In the genomic region with DNA sequence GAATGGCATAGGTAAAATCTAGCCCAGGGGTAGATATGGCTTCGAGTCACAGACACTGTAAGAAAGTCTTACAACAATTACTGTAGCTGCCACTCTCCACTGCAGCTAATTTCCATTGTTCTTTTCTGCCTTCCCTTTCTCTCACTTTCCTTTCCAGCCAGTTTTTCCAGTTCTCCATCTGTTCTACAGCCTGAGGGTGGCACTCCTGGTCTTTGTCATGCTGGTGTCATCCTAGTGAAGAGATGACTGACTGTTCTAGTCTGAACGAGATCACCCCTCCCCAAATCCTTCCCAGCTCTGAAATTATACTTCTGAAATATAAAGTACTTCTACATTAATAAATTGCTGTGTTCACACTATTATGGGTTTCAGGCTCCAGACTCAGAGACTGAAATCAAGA, we compare ENCODE assay signal across 14 cellular contexts.
DNase-seq lines count a peak whose midpoint lies in the region; ATAC-seq and TF ChIP-seq lines count a peak whose summit lies in the region.
"Had no signal": no experiment of that assay in that cellular context is flagged by ENCODE, and none has a peak within 500 bp of the region (broad histone marks: within the 10 kb centered on the region; RNA-seq: fewer than 3 reads in every experiment).

No MANE protein-coding gene starts in this region.

- DNase-seq in SIG-M5 treated with dmso at 0.1 percent for 504 hours (lab: John Stamatoyannopoulos, UW; ENCODE audit: unreplicated experiment) (peak; percentile 3), SIG-M5 (lab: John Stamatoyannopoulos, UW) (no peak), NCI-H69 (lab: John Stamatoyannopoulos, UW) (peak; percentile 10), epithelial cell of esophagus (ENCODE audit: low read depth) (peak; percentile 95), NCI-H187 (lab: John Stamatoyannopoulos, UW) (no peak)
- no peak for DNase-seq in stimulated activated CD4-positive, alpha-beta T cell treated with anti-CD3 and anti-CD28 coated beads, Interleukin-4, amount 100 ng/mL, for 24 hours
- DNase-seq in activated CD4-positive, CD25-positive, alpha-beta regulatory T cell treated with anti-CD3 and anti-CD28 coated beads, Interleukin-2, amount 50 U/mL, for 72 hours, result no peak
- DNase-seq: activated CD4-positive, alpha-beta T cell treated with anti-CD3 and anti-CD28 coated beads, Interleukin-2, amount 50 U/mL, for 48 hours; aorta; dermis blood vessel endothelial cell; DMS79 treated with DMSO at 0.1 percent for 48 hours; KG1 had no signal

- TF ChIP-seq CTCF in epithelial cell of esophagus (IDR thresholded peaks at IDR 0.05; ENCODE audit: insufficient read depth, low read depth, low read length, missing control alignments), result peak; percentile 51

- no peak for ATAC-seq in GM19467 (IDR thresholded peaks at IDR 0.05; ENCODE audit: unreplicated experiment)

- H3K4me3 ChIP-seq in epithelial cell of esophagus (ENCODE audit: low read length), result no peak overlapping the region
- H3K4me3 ChIP-seq: tibial nerve had no signal

Comparison
In these comparisons a context has a peak if more than half of its experiments do, and no peak if none do; other contexts are left out.
1. DNase-seq: peak in SIG-M5 treated with dmso at 0.1 percent for 504 hours (single experiment), NCI-H69 (single experiment) and epithelial cell of esophagus (single experiment); none in SIG-M5 (single experiment), stimulated activated CD4-positive, alpha-beta T cell treated with anti-CD3 and anti-CD28 coated beads, Interleukin-4, amount 100 ng/mL, for 24 hours (single experiment), NCI-H187 (0 of 2) and activated CD4-positive, CD25-positive, alpha-beta regulatory T cell treated with anti-CD3 and anti-CD28 coated beads, Interleukin-2, amount 50 U/mL, for 72 hours (single experiment).